ENCODE assay signal across 8 cellular contexts in the genomic region with DNA sequence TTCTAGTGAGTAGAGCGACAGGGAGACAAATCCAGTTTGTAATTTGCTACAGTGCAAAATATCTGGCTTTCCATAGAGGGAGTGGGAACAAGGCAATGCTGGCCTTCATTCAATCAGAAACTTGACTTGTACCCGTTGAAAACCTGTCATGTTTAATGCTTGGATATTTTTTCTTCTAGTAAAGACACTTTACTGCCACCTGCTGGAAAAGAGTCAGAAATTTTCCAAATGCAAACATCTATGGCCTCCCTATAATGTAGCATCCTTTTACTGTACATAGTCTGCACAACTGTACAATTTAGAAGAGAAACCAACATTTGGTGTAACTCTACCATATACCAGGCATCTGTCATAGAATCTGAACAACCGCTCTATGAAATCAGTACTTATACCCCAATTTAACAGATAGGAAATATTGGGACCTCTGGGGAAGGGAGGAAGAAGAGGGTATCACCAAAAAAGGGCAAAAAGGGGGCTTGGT. TPM values are rescaled to one million over a fixed set of nuclear protein-coding genes. Genes with fewer than 3 reads are reported as not detected.
A peak's percentile ranks its signal among the peaks of the same experiment; 100 is the strongest.
DNase-seq lines count a peak whose midpoint lies in the region; ATAC-seq and TF ChIP-seq lines count a peak whose summit lies in the region.

No MANE protein-coding gene starts in this region.

- no peak overlapping the region for H2AFZ ChIP-seq in OCI-LY7 (ENCODE audit: low read length)

- peak; percentile 41 for DNase-seq in activated naive CD4-positive, alpha-beta T cell treated with anti-CD3 and anti-CD28 coated beads for 36 hours
- no peak for DNase-seq in activated naive CD4-positive, alpha-beta T cell (lab: John Stamatoyannopoulos, UW)
- DNase-seq in OCI-LY7 (ENCODE audit: low spot score) (peak; percentile 80), left lung (no peak), tibial nerve (ENCODE audit: low spot score in 2 of 2) (peak in 1 of 2 donors; percentile 63), mesenteric fat pad (ENCODE audit: low spot score) (no peak)
- DNase-seq in central memory CD4-positive, alpha-beta T cell: peak; percentile 60

- no peaks in the 10 kb centered on the region for H4K20me1 ChIP-seq in OCI-LY7 (ENCODE audit: insufficient read depth, low read length)

- BruUV-seq in OCI-LY7 (replicated peaks; lab: Mats Ljungman, UMichigan): no TSS peak

- H3K27ac ChIP-seq in OCI-LY7 (ENCODE audit: low read depth, low read length, poor library complexity, severe bottlenecking): no peak overlapping the region
- H3K27ac ChIP-seq in left lung: no peak overlapping the region
- no peak overlapping the region for H3K27ac ChIP-seq in tibial nerve

- H3K27me3 ChIP-seq in left lung (no peaks in the 10 kb centered on the region), tibial nerve (no peaks in the 10 kb centered on the region)

- H3K4me1 Mint-ChIP-seq in activated naive CD4-positive, alpha-beta T cell treated with anti-CD3 and anti-CD28 coated beads for 36 hours (ENCODE audit: low read depth): peaks cover 22% of the 10 kb centered on the region

- TF ChIP-seq CTCF in LNCAP (IDR thresholded peaks at IDR 0.05): peak; percentile 58
- peak; percentile 90 for TF ChIP-seq CTCF in OCI-LY7 (conservative IDR thresholded peaks at IDR 0.05; ENCODE audit: low read length)
- peak; percentile 36 to 63 for TF ChIP-seq CTCF in left lung (IDR thresholded peaks at IDR 0.05)
- peak; percentile 44 to 73 (median 62) for TF ChIP-seq CTCF in tibial nerve (IDR thresholded peaks at IDR 0.05)

- CTCF ChIA-PET in activated naive CD4-positive, alpha-beta T cell treated with anti-CD3 and anti-CD28 coated beads for 36 hours (lab: Charles Lee): interaction anchor here (0.8 to 4.7 kb wide), 10 partner anchors 15 to 188 kb away, joined by 3 to 40 read pairs (median 3); no protein-coding TSS in a partner anchor
- CTCF ChIA-PET in OCI-LY7 (lab: Charles Lee; ENCODE audit: unreplicated experiment): no interaction called here

- no peak for TF ChIP-seq EP300 in tibial nerve (IDR thresholded peaks at IDR 0.05)

- POLR2A ChIA-PET in OCI-LY7 (lab: Charles Lee): interaction anchor here (0.6 kb wide), 1 partner anchor 255 kb away, joined by 3 read pairs; no protein-coding TSS in a partner anchor

- H3K9me3 ChIP-seq in OCI-LY7 (ENCODE audit: low read length) (no peaks in the 10 kb centered on the region), left lung (no peaks in the 10 kb centered on the region), tibial nerve (no peaks in the 10 kb centered on the region)

- H3K27me3 Mint-ChIP-seq in activated naive CD4-positive, alpha-beta T cell treated with anti-CD3 and anti-CD28 coated beads for 36 hours (ENCODE audit: low read depth): no peaks in the 10 kb centered on the region

- H3K4me3 ChIP-seq in OCI-LY7 (ENCODE audit: low read depth, low read length, poor library complexity, severe bottlenecking) (no peak overlapping the region), left lung (no peak overlapping the region), tibial nerve (no peak overlapping the region)

- peak; percentile 79 for ATAC-seq in left lung

- H3K4me1 ChIP-seq in OCI-LY7 (ENCODE audit: insufficient read depth, low read length, poor library complexity, severe bottlenecking) (no peaks in the 10 kb centered on the region), left lung (no peaks in the 10 kb centered on the region), tibial nerve (peaks cover 0 to 26% (median 0%) of the 10 kb centered on the region in 4 donors)

- peaks cover 78% of the 10 kb centered on the region for H3K36me3 ChIP-seq in OCI-LY7 (ENCODE audit: insufficient read depth, low read length)
- H3K36me3 ChIP-seq in left lung: peaks cover 0 to 41% of the 10 kb centered on the region in 2 donors
- H3K36me3 ChIP-seq in tibial nerve: peaks cover 0 to 38% (median 10%) of the 10 kb centered on the region in 3 donors

- no peaks in the 10 kb centered on the region for H3K9me2 ChIP-seq in OCI-LY7 (ENCODE audit: insufficient read depth, low read length)

- H3K4me3 Mint-ChIP-seq in activated naive CD4-positive, alpha-beta T cell treated with anti-CD3 and anti-CD28 coated beads for 36 hours: no peak overlapping the region

- no peak for TF ChIP-seq POLR2A in tibial nerve (IDR thresholded peaks at IDR 0.05)

- no peak overlapping the region for H3K4me2 ChIP-seq in OCI-LY7 (ENCODE audit: low read length)

- H3K79me2 ChIP-seq in OCI-LY7 (ENCODE audit: insufficient read depth, low read depth, low read length): no peaks in the 10 kb centered on the region

- peaks cover 21% of the 10 kb centered on the region for H3K36me3 Mint-ChIP-seq in activated naive CD4-positive, alpha-beta T cell treated with anti-CD3 and anti-CD28 coated beads for 36 hours (ENCODE audit: low read depth)

- H3K27ac Mint-ChIP-seq in activated naive CD4-positive, alpha-beta T cell treated with anti-CD3 and anti-CD28 coated beads for 36 hours: no peak overlapping the region

- no peaks in the 10 kb centered on the region for H3K9me3 Mint-ChIP-seq in activated naive CD4-positive, alpha-beta T cell treated with anti-CD3 and anti-CD28 coated beads for 36 hours

- intact Hi-C loops in activated naive CD4-positive, alpha-beta T cell treated with anti-CD3 and anti-CD28 coated beads for 36 hours (cut with micrococcal nuclease): loop anchor here (1.0 to 2.0 kb wide), 5 partner anchors 16 to 125 kb away; partner anchors contain the start of gene TBC1D20
- intact Hi-C loops in OCI-LY7 (cut with micrococcal nuclease; ENCODE audit: unreplicated experiment) (loop anchor here (1.0 kb wide), 1 partner anchor 125 kb away; no protein-coding TSS in a partner anchor), left lung (cut with DNase I) (loop anchor here in 1 of 2 donors (2.0 kb wide), 1 partner anchor 124 kb away; no protein-coding TSS in a partner anchor)

- 46 to 50% methylated on average over 3 of the region's 3 CpGs for WGBS in tibial nerve, 2 donors

RNA-seq across cellular contexts. Expression of gene TBC1D20, which starts 16.7 kb away (rescaled TPM):
- total RNA-seq in activated naive CD4-positive, alpha-beta T cell treated with anti-CD3 and anti-CD28 coated beads for 36 hours: 10 to 100 TPM; 16.2 to 17.4 TPM
- 20.8 and 22.1 TPM in 2 replicates for total RNA-seq in OCI-LY7 (2014; rRNA removed; shearing (Covaris generic))
- 17.4 and 19.0 TPM in 2 replicates for total RNA-seq in OCI-LY7 (2022)
- total RNA-seq in left lung: 10 to 100 TPM; 37.5 to 37.7 TPM
- 10 to 100 TPM; 38.5 to 52.0 (median 44.3) TPM for total RNA-seq in tibial nerve
- total RNA-seq in mesenteric fat pad: 47.0 TPM

Comparison
In these comparisons a context has a peak if more than half of its experiments do, and no peak if none do; other contexts are left out.
1. DNase-seq: peak in activated naive CD4-positive, alpha-beta T cell treated with anti-CD3 and anti-CD28 coated beads for 36 hours (single experiment), OCI-LY7 (single experiment) and central memory CD4-positive, alpha-beta T cell (single experiment); none in activated naive CD4-positive, alpha-beta T cell (0 of 4), left lung (0 of 2) and mesenteric fat pad (single experiment).
2. Peak in every context shown above with its lines, with median percentiles within 50 percentile points of each other: CTCF ChIP-seq.